Comparison of ENCODE assay signal across 21 cellular contexts in the genomic region with DNA sequence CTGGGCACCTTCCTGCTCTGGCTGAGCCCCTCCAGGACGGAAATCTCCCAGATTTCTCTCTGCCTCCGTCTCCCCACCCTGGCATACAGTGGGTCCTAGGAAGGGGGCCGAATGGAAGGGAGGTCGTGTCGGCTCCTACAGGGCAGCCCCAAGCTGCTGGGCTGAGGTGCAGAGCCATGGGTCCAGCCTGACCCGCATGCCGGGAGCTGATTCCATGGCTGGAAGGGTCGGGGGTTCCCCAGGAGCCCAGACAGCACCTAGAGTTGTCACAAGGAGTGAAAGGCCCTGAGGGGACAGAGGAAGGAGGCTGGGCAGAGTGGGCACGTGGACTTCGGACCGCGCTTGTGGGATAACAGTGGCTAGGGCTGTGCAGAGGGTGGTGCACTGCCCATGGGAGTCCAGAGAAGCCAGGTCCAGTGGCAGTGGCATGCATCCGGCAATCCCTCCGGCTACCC. TPM values are rescaled to one million over a fixed set of nuclear protein-coding genes. Genes with fewer than 3 reads are reported as not detected.
A peak's percentile ranks its signal among the peaks of the same experiment; 100 is the strongest.
DNase-seq lines count a peak whose midpoint lies in the region; ATAC-seq, FAIRE-seq and TF ChIP-seq lines count a peak whose summit lies in the region.
"Had no signal": no experiment of that assay in that cellular context is flagged by ENCODE, and none has a peak within 500 bp of the region (broad histone marks: within the 10 kb centered on the region; RNA-seq: fewer than 3 reads in every experiment).

No MANE protein-coding gene starts in this region.

- no peaks in the 10 kb centered on the region for H4K20me1 ChIP-seq in GM23338 (replicated peaks; ENCODE audit: insufficient read depth)

- H3K27ac ChIP-seq in GM23338 (ENCODE audit: low read depth) = no peak overlapping the region; the same call in 1 of the 2 replicates
- no peak overlapping the region for H3K27ac ChIP-seq in RWPE2 (ENCODE audit: poor library complexity, severe bottlenecking)
- no peak overlapping the region for H3K27ac ChIP-seq in kidney (ENCODE audit: low read depth in 2 of 2, low read length in 2 of 2)
- H3K27ac ChIP-seq: right atrium auricular region, vagina had no signal

- 0 out of 2 replicates have a peak, but pooled peaks cover 9% of the 10 kb centered on the region for H3F3A ChIP-seq in GM23338 (replicated peaks; ENCODE audit: low read depth)

- H3K9ac ChIP-seq in kidney (ENCODE audit: low read length in 2 of 2) = no peak overlapping the region

- peaks cover 18% of the 10 kb centered on the region for H3K4me1 ChIP-seq in GM23338 (ENCODE audit: insufficient read depth)
- peaks cover 4% of the 10 kb centered on the region for H3K4me1 ChIP-seq in RWPE2 (ENCODE audit: insufficient read depth, poor library complexity, severe bottlenecking)
- no peaks in the 10 kb centered on the region for H3K4me1 ChIP-seq in kidney (ENCODE audit: control insufficient read depth in 1 of 2, insufficient read depth in 1 of 2, low read depth in 1 of 2, low read length in 2 of 2)
- H3K4me1 ChIP-seq: right atrium auricular region, vagina had no signal

- H3K9me3 Mint-ChIP-seq in GM23338 (no peaks in the 10 kb centered on the region), progenitor cell of endocrine pancreas (ENCODE audit: low read depth) (no peaks in the 10 kb centered on the region)
- H3K9me3 Mint-ChIP-seq: stimulated activated naive CD8-positive, alpha-beta T cell treated with anti-CD3 and anti-CD28 coated beads, Interleukin-15, Interleukin-2, amounts not matched to agents 100 ng/mL and 50 ng/mL, for 24 hours had no signal

- H2AFZ ChIP-seq in GM23338 = no peak overlapping the region

- no peak overlapping the region for H3K4me2 ChIP-seq in GM23338

- H3K79me2 ChIP-seq in GM23338 (replicated peaks; ENCODE audit: insufficient read depth) = no peaks in the 10 kb centered on the region

- TF ChIP-seq CTCF in GM23338 (conservative IDR thresholded peaks at IDR 0.05; ENCODE audit: low read depth in 2 of 2) (no peak), RWPE2 (IDR thresholded peaks at IDR 0.05; ENCODE audit: poor library complexity, severe bottlenecking) (no peak), kidney (IDR thresholded peaks at IDR 0.05; ENCODE audit: borderline replicate concordance, extremely low read depth, insufficient read depth) (no peak), progenitor cell of endocrine pancreas (IDR thresholded peaks at IDR 0.05; ENCODE audit: unreplicated experiment) (no peak)

- no peaks in the 10 kb centered on the region for H3K9me2 ChIP-seq in GM23338 (ENCODE audit: insufficient read depth)

- H3K36me3 Mint-ChIP-seq in GM23338 (ENCODE audit: low read depth) (peaks cover 18% of the 10 kb centered on the region), progenitor cell of endocrine pancreas (ENCODE audit: insufficient read depth) (peaks cover 10% of the 10 kb centered on the region)

- DNase-seq in GM23338 (ENCODE audit: low spot score) (no peak), RWPE2 (ENCODE audit: low spot score) (peak; percentile 51), kidney (peak; percentile 61), progenitor cell of endocrine pancreas (ENCODE audit: low spot score, unreplicated experiment) (no peak), SW480 (ENCODE audit: low spot score) (no peak), T-helper 9 cell (no peak)
- DNase-seq in activated naive CD4-positive, alpha-beta T cell (lab: John Stamatoyannopoulos, UW) = no peak
- DNase-seq: central memory CD4-positive, alpha-beta T cell; head of caudate nucleus; mammary epithelial cell; NCI-H1105 treated with DMSO at 0.1 percent for 48 hours; NCI-H2107; NCI-H526 treated with DMSO at 0.1 percent for 48 hours; PC-3; T1000 had no signal

- H3K27me3 ChIP-seq in GM23338 (ENCODE audit: insufficient read depth) (no peaks in the 10 kb centered on the region), RWPE2 (ENCODE audit: insufficient read depth, poor library complexity, severe bottlenecking) (no peaks in the 10 kb centered on the region)
- H3K27me3 ChIP-seq: BE2C, right atrium auricular region, vagina had no signal

- H3K4me3 ChIP-seq in GM23338 = no peak overlapping the region
- H3K4me3 ChIP-seq in RWPE2 (ENCODE audit: severe bottlenecking) = no peak overlapping the region
- H3K4me3 ChIP-seq in kidney (ENCODE audit: low read length in 2 of 2) = no peak overlapping the region
- H3K4me3 ChIP-seq: right atrium auricular region, vagina had no signal

- intact Hi-C loops in kidney (cut with DNase I) = no loop called here

- H3K4me3 Mint-ChIP-seq in GM23338 (no peak overlapping the region), progenitor cell of endocrine pancreas (ENCODE audit: low read depth) (no peak overlapping the region)
- H3K4me3 Mint-ChIP-seq: stimulated activated naive CD8-positive, alpha-beta T cell treated with anti-CD3 and anti-CD28 coated beads, Interleukin-15, Interleukin-2, amounts not matched to agents 100 ng/mL and 50 ng/mL, for 24 hours had no signal

- no peaks in the 10 kb centered on the region for H3K9me3 ChIP-seq in RWPE2 (ENCODE audit: severe bottlenecking)
- no peaks in the 10 kb centered on the region for H3K9me3 ChIP-seq in kidney (ENCODE audit: control insufficient read depth in 1 of 2, low read length in 2 of 2)
- H3K9me3 ChIP-seq: BE2C, right atrium auricular region, vagina had no signal

- no peak; the same call in 2 of the 3 replicates for ATAC-seq in GM23338
- no peak for ATAC-seq in RWPE2 (ENCODE audit: low read depth)
- ATAC-seq: PC-3 had no signal

- peaks cover 37% of the 10 kb centered on the region for H3K4me1 Mint-ChIP-seq in GM23338
- H3K4me1 Mint-ChIP-seq in progenitor cell of endocrine pancreas (ENCODE audit: low read depth) = peaks cover 14% of the 10 kb centered on the region

- no peak for FAIRE-seq in kidney (lab: Jason Lieb, UNC)

- peaks cover 23% of the 10 kb centered on the region for H3K27me3 Mint-ChIP-seq in GM23338 (ENCODE audit: insufficient read depth, low read depth, poor library complexity)
- H3K27me3 Mint-ChIP-seq in progenitor cell of endocrine pancreas = no peaks in the 10 kb centered on the region
- H3K27me3 Mint-ChIP-seq: stimulated activated naive CD8-positive, alpha-beta T cell treated with anti-CD3 and anti-CD28 coated beads, Interleukin-15, Interleukin-2, amounts not matched to agents 100 ng/mL and 50 ng/mL, for 24 hours had no signal

- H3K27ac Mint-ChIP-seq in GM23338 = peak overlapping the region; percentile 72; the same call in 1 of the 2 replicates
- H3K27ac Mint-ChIP-seq in progenitor cell of endocrine pancreas = peak overlapping the region; percentile 71
- H3K27ac Mint-ChIP-seq: stimulated activated naive CD8-positive, alpha-beta T cell treated with anti-CD3 and anti-CD28 coated beads, Interleukin-15, Interleukin-2, amounts not matched to agents 100 ng/mL and 50 ng/mL, for 24 hours had no signal

- H3K36me3 ChIP-seq in GM23338 (ENCODE audit: insufficient read depth) = peaks cover 5% of the 10 kb centered on the region
- H3K36me3 ChIP-seq in RWPE2 (ENCODE audit: low read depth) = peaks cover 18% of the 10 kb centered on the region
- H3K36me3 ChIP-seq in kidney (ENCODE audit: control insufficient read depth in 1 of 2, insufficient read depth in 2 of 2, low read length in 2 of 2) = no peaks in the 10 kb centered on the region

TF ChIP-seq in GM23338, 12 proteins besides CTCF, POLR2A, EP300 and RAD21 (continues in another document):
- TF ChIP-seq ETS1 (IDR thresholded peaks at IDR 0.05) (no peak), ZNF331 (CRISPR knock-in tag; IDR thresholded peaks at IDR 0.05; ENCODE audit: low read depth) (no peak), NANOG (IDR thresholded peaks at IDR 0.05; ENCODE audit: borderline replicate concordance) (no peak), EZH2 (IDR thresholded peaks at IDR 0.05; ENCODE audit: low read depth, unreplicated experiment) (no peak)

RNA-seq across cellular contexts. Expression of gene CCND1, which starts 16.5 kb away (rescaled TPM):
- 99.1 and 109 TPM in 2 replicates for total RNA-seq in GM23338 (2014; rRNA removed; shearing (Covaris generic))
- 159 and 183 TPM in 2 replicates for polyA plus RNA-seq in GM23338 (2016; fragmentation: Nextera tagmentation; extraction: Ambion mirVana)
- total RNA-seq in kidney = 142 TPM
- 37.6 TPM for polyA plus RNA-seq in kidney (ENCODE audit: insufficient read depth, low read depth, low replicate concordance)
- total RNA-seq in progenitor cell of endocrine pancreas = 409 and 437 TPM in 2 replicates

RNA-seq across cellular contexts. Expression of gene LTO1, which starts 17.7 kb away (rescaled TPM):
- total RNA-seq in GM23338 (2014; rRNA removed; shearing (Covaris generic)) = 12.9 and 20.1 TPM in 2 replicates
- polyA plus RNA-seq in GM23338 (2016; fragmentation: Nextera tagmentation; extraction: Ambion mirVana) (23.2 and 23.3 TPM in 2 replicates), kidney (ENCODE audit: insufficient read depth, low read depth, low replicate concordance) (14.6 TPM)
- total RNA-seq in kidney (21.9 TPM), progenitor cell of endocrine pancreas (28.5 and 33.4 TPM in 2 replicates)

RNA-seq across cellular contexts. Expression of gene FGF19, which starts 46.3 kb away (rescaled TPM):
- total RNA-seq in GM23338 (2014; rRNA removed; shearing (Covaris generic)) = 27.4 and 36.1 TPM in 2 replicates
- polyA plus RNA-seq in GM23338 (2016; fragmentation: Nextera tagmentation; extraction: Ambion mirVana) = 21.7 and 22.3 TPM in 2 replicates
- total RNA-seq in kidney = not detected
- polyA plus RNA-seq in kidney (ENCODE audit: insufficient read depth, low read depth, low replicate concordance) = not detected
- total RNA-seq in progenitor cell of endocrine pancreas = not detected in 2 replicates
- total RNA-seq: fibroblast of lung, G401, PC-3, right atrium auricular region, vagina had no signal
- polyA plus RNA-seq: fibroblast of lung had no signal

Comparison
In these comparisons a context has a peak if more than half of its experiments do, and no peak if none do; other contexts are left out.
1. DNase-seq: peak in RWPE2 (single experiment) and kidney (single experiment); none in GM23338 (single experiment), progenitor cell of endocrine pancreas (single experiment), SW480 (single experiment), activated naive CD4-positive, alpha-beta T cell (0 of 4) and T-helper 9 cell (single experiment).
2. RNA of gene FGF19, which starts 46.3 kb away (total RNA-seq): 27.4 to 36.1 TPM in GM23338; not detected in kidney (single experiment) and not detected in progenitor cell of endocrine pancreas; every median in the first group is over 10 times any median in the second.